Comparison of ENCODE assay signal across 25 cellular contexts in genomic region chr20:59811681-59812171, GRCh38.
DNase-seq lines count a peak whose midpoint lies in the region; ATAC-seq, FAIRE-seq and TF ChIP-seq lines count a peak whose summit lies in the region.
"Had no signal": no experiment of that assay in that cellular context is flagged by ENCODE, and none has a peak within 500 bp of the region (broad histone marks: within the 10 kb centered on the region; RNA-seq: fewer than 3 reads in every experiment).

No MANE protein-coding gene starts in this region.

- H3K36me3 ChIP-seq in spleen, result no peaks in the 10 kb centered on the region
- H3K36me3 ChIP-seq: heart left ventricle, left lung had no signal

- 80 to 92% (median 86%) methylated on average over 6 to 7 of the region's 7 CpGs for WGBS in spleen, 5 donors

- intact Hi-C loops in spleen (cut with DNase I; ENCODE audit: low total_unique reads), result no loop called here

- no peaks in the 10 kb centered on the region for H3K9me3 ChIP-seq in spleen
- H3K9me3 ChIP-seq: heart left ventricle, left lung had no signal

- H3K4me3 ChIP-seq in spleen, result no peak overlapping the region
- H3K4me3 ChIP-seq: GM23248, heart left ventricle, left lung, skin epidermis had no signal

- DNase-seq in ELF-1 (ENCODE audit: low read depth, low spot score), result peak; percentile 26
- DNase-seq in HTR-8/SVneo (ENCODE audit: insufficient read length, low spot score), result no peak
- DNase-seq in islet precursor cell, result peak; percentile 51
- DNase-seq in spleen, result peak; percentile 32
- DNase-seq in inferior parietal cortex (ENCODE audit: extremely low spot score), result no peak
- DNase-seq in NCI-H2227 (lab: John Stamatoyannopoulos, UW; ENCODE audit: unreplicated experiment), result no peak
- DNase-seq: activated CD8-positive, alpha-beta T cell treated with anti-CD3 and anti-CD28 coated beads for 36 hours; activated naive CD4-positive, alpha-beta T cell; activated T-cell treated with anti-CD3 and anti-CD28 coated beads, Interleukin-2, amount 50 U/mL, for 24 hours; effector memory CD8-positive, alpha-beta T cell; foreskin fibroblast; GM23248; HFFc6; left lung; naive thymus-derived CD4-positive, alpha-beta T cell; NCI-H1694; NCI-H510A; RPMI8226; stimulated activated CD8-positive, alpha-beta memory T cell treated with anti-CD3 and anti-CD28 coated beads, Interleukin-4, amount 100 ng/mL, for 48 hours; T-helper 17 cell; trophoblast cell had no signal

- H3K27ac ChIP-seq in spleen, result no peak overlapping the region
- H3K27ac ChIP-seq: GM23248, heart left ventricle, left lung, skin epidermis had no signal

- TF ChIP-seq CTCF in spleen (IDR thresholded peaks at IDR 0.05 in 8 of 11, conservative IDR thresholded peaks at IDR 0.05 in 3 of 11), result no peak

- no peak for ATAC-seq in GM19463 (IDR thresholded peaks at IDR 0.05; ENCODE audit: unreplicated experiment)
- ATAC-seq: activated CD8-positive, alpha-beta T cell treated with anti-CD3 and anti-CD28 coated beads for 36 hours; effector memory CD8-positive, alpha-beta T cell; heart left ventricle; left lung; naive thymus-derived CD4-positive, alpha-beta T cell; T-helper 17 cell had no signal

- no peak for TF ChIP-seq POLR2A in spleen (IDR thresholded peaks at IDR 0.05)

- peaks cover 0 to 2% (median 0%) of the 10 kb centered on the region in 7 donors for H3K27me3 ChIP-seq in spleen (replicated peaks in 1 of 7)
- H3K27me3 ChIP-seq: heart left ventricle, left lung had no signal

- H3K4me1 ChIP-seq in spleen, result no peaks in the 10 kb centered on the region
- H3K4me1 ChIP-seq: left lung had no signal

- peak; percentile 72 for FAIRE-seq in HTR-8/SVneo (lab: Jason Lieb, UNC)
- FAIRE-seq: D721Med had no signal

Comparison
In these comparisons a context has a peak if more than half of its experiments do, and no peak if none do; other contexts are left out.
1. DNase-seq: peak in ELF-1 (single experiment), islet precursor cell (single experiment) and spleen (single experiment); none in HTR-8/SVneo (single experiment), inferior parietal cortex (single experiment) and NCI-H2227 (single experiment).